In genomic region chr1:778451-779278, GRCh38 we compare ENCODE assay signal across 8 cellular contexts.
DNase-seq lines count a peak whose midpoint lies in the region; TF ChIP-seq lines count a peak whose summit lies in the region.
"Not testable (repeated sequence)": the region's sequence is repeated elsewhere in the genome, so short reads cannot be mapped to it uniquely, and the experiment has no call there.

No MANE protein-coding gene starts in this region.

- H3K36me3 ChIP-seq in iPS-20b (ENCODE audit: insufficient read depth, low read depth, low read length); tibial nerve: not testable (repeated sequence)

- not testable (repeated sequence) for H4K5ac ChIP-seq in H9 (ENCODE audit: insufficient read length, low read depth, low read length)

- H4K8ac ChIP-seq in H9 (replicated peaks; ENCODE audit: insufficient read length, low read depth, low read length), result not testable (repeated sequence)

- H3K14ac ChIP-seq in H9 (ENCODE audit: insufficient read depth, low read length), result peak overlapping the region; percentile 71; the same call in 1 of the 2 replicates

- not testable (repeated sequence) for H3K9me3 ChIP-seq in H9 (ENCODE audit: control insufficient read depth, low read depth, low read length); iPS-20b (ENCODE audit: insufficient read depth, low read depth, low read length); tibial nerve

- H3K27me3 Mint-ChIP-seq in H9 (ENCODE audit: low read depth); IgD-negative memory B cell: not testable (repeated sequence)

- not testable (repeated sequence) for H3K56ac ChIP-seq in H9 (ENCODE audit: insufficient read length, low read depth, low read length)

- peak overlapping the region; percentile 99 to 100 (median 99) for H3K27ac Mint-ChIP-seq in H9
- H3K27ac Mint-ChIP-seq in IgD-negative memory B cell, result peak overlapping the region; percentile 96 to 100 (median 99)

- not testable (repeated sequence) for H3K79me2 ChIP-seq in H9 (ENCODE audit: insufficient read depth, low read length)

- H2BK120ac ChIP-seq in H9 (ENCODE audit: low read depth, low read length, poor library complexity, severe bottlenecking), result not testable (repeated sequence)

- H3K4me3 ChIP-seq in choroid plexus epithelial cell (ENCODE audit: low read depth, low read length), result peak overlapping the region; percentile 67
- H3K4me3 ChIP-seq in iPS-20b (ENCODE audit: low read length), result peak overlapping the region; percentile 85
- peak overlapping the region; percentile 50 to 69 (median 62) for H3K4me3 ChIP-seq in tibial nerve

- DNase-seq in H9, result peak; percentile 99
- DNase-seq in activated CD4-positive, alpha-beta T cell treated with anti-CD3 and anti-CD28 coated beads, Interleukin-2, amount 50 U/mL, for 4 hours, result peak; percentile 97 to 98
- DNase-seq in choroid plexus epithelial cell (ENCODE audit: low read depth), result peak; percentile 99
- peak; percentile 99 for DNase-seq in retina
- DNase-seq in tibial nerve (ENCODE audit: low spot score in 2 of 2), result peak; percentile 98 to 99

- H3K4me3 Mint-ChIP-seq in H9, result peak overlapping the region; percentile 98
- peak overlapping the region; percentile 89 to 100 (median 98) for H3K4me3 Mint-ChIP-seq in IgD-negative memory B cell

- not testable (repeated sequence) for H3T11ph ChIP-seq in H9 (ENCODE audit: low read length)

- H3K4ac ChIP-seq in H9 (ENCODE audit: low read depth, low read length), result not testable (repeated sequence)

- not testable (repeated sequence) for H3K9me3 Mint-ChIP-seq in H9, IgD-negative memory B cell

- H4K91ac ChIP-seq in H9 (ENCODE audit: insufficient read length, low read depth, low read length), result not testable (repeated sequence)

- H2BK12ac ChIP-seq in H9 (ENCODE audit: insufficient read length, low read depth, low read length), result not testable (repeated sequence)

- peak overlapping the region; percentile 68 for H3K9ac ChIP-seq in H9 (ENCODE audit: extremely low read depth, insufficient read length, low read length)
- peak overlapping the region; percentile 87; the same call in 1 of the 2 replicates for H3K9ac ChIP-seq in iPS-20b (ENCODE audit: low read depth, low read length)

- TF ChIP-seq EP300 in tibial nerve (IDR thresholded peaks at IDR 0.05), result peak; percentile 95 to 99

- peak; percentile 82 to 97 for TF ChIP-seq POLR2A in tibial nerve (IDR thresholded peaks at IDR 0.05)

- H3K4me2 ChIP-seq in H9 (ENCODE audit: insufficient read depth, insufficient read length, low read length), result peak overlapping the region; percentile 25

- H3K27me3 ChIP-seq in H9 (ENCODE audit: insufficient read depth, low read length); iPS-20b (ENCODE audit: insufficient read depth, low read length); tibial nerve: not testable (repeated sequence)

- not testable (repeated sequence) for H2BK15ac ChIP-seq in H9 (ENCODE audit: low read depth, low read length)

- no CpG with 5 or more reads among the region's 65 CpGs for WGBS in H9 (ENCODE audit: extremely low coverage, insufficient read length, low lambda C conversion rate)
- 0% methylated on average over 14 to 24 of the region's 65 CpGs for WGBS in tibial nerve, 2 donors

- H3K27ac ChIP-seq in H9 (ENCODE audit: insufficient read length, low read depth, low read length); iPS-20b (ENCODE audit: low read length): not testable (repeated sequence)
- H3K27ac ChIP-seq in tibial nerve, result peak overlapping the region; percentile 66 to 94 (median 84)

- H3K4me1 ChIP-seq in H9 (ENCODE audit: insufficient read depth, low read length); iPS-20b (ENCODE audit: insufficient read depth, low read length): not testable (repeated sequence)
- H3K4me1 ChIP-seq in tibial nerve, result peaks cover 0 to 13% (median 5%) of the 10 kb centered on the region in 4 donors

- H3K36me3 Mint-ChIP-seq in H9 (ENCODE audit: insufficient read depth in 1 of 3, low read depth in 3 of 3); IgD-negative memory B cell: not testable (repeated sequence)

- not testable (repeated sequence) for H3K23me2 ChIP-seq in H9 (ENCODE audit: insufficient read length, low read depth, low read length, poor library complexity, severe bottlenecking)

- H2AFZ ChIP-seq in H9 (ENCODE audit: low read length), result not testable (repeated sequence)

- TF ChIP-seq CTCF in GM12873 (IDR thresholded peaks at IDR 0.05; ENCODE audit: insufficient read depth, low read depth, low read length, missing control alignments) (peak; percentile 28), H9 (conservative IDR thresholded peaks at IDR 0.05) (peak; percentile 49), choroid plexus epithelial cell (conservative IDR thresholded peaks at IDR 0.05; ENCODE audit: low read depth, low read length) (peak; percentile 41), tibial nerve (IDR thresholded peaks at IDR 0.05) (peak; percentile 18 to 85 (median 55))

- H3K79me1 ChIP-seq in H9 (ENCODE audit: insufficient read depth, low read depth, low read length, poor library complexity, severe bottlenecking), result not testable (repeated sequence)

- not testable (repeated sequence) for H2BK5ac ChIP-seq in H9 (ENCODE audit: insufficient read length, low read length)

- not testable (repeated sequence) for H3K23ac ChIP-seq in H9 (ENCODE audit: insufficient read length, low read depth, low read length)

- not testable (repeated sequence) for H3K4me1 Mint-ChIP-seq in H9, IgD-negative memory B cell

- H3K18ac ChIP-seq in H9 (ENCODE audit: insufficient read length, low read depth, low read length), result peak overlapping the region; percentile 75

- H2AK5ac ChIP-seq in H9 (ENCODE audit: insufficient read length, low read length), result not testable (repeated sequence)

- not testable (repeated sequence) for H2BK20ac ChIP-seq in H9 (ENCODE audit: low read depth, low read length, poor library complexity, severe bottlenecking)

- not testable (repeated sequence) for H4K20me1 ChIP-seq in H9 (ENCODE audit: control insufficient read depth, insufficient read depth, insufficient read length)
